In genomic region chr22:33315954-33316353, GRCh38 we compare ENCODE assay signal across 17 cellular contexts.
DNase-seq lines count a peak whose midpoint lies in the region; ATAC-seq and TF ChIP-seq lines count a peak whose summit lies in the region.
"Had no signal": no experiment of that assay in that cellular context is flagged by ENCODE, and none has a peak within 500 bp of the region (broad histone marks: within the 10 kb centered on the region; RNA-seq: fewer than 3 reads in every experiment).

No MANE protein-coding gene starts in this region.

- H3K27ac ChIP-seq in SU-DHL-6 (ENCODE audit: low read depth, low read length) (no peak overlapping the region), trophoblast cell (ENCODE audit: low read depth, low read length) (no peak overlapping the region)
- H3K27ac ChIP-seq: BLaER1 had no signal

- H2AK5ac ChIP-seq in trophoblast cell (ENCODE audit: low read length) = no peak overlapping the region

- no peaks in the 10 kb centered on the region for H3F3A ChIP-seq in SU-DHL-6 (ENCODE audit: insufficient read depth)

- H2AFZ ChIP-seq in SU-DHL-6 (ENCODE audit: low read depth, low read length, severe bottlenecking) = peak overlapping the region; percentile 6
- H2AFZ ChIP-seq in trophoblast cell (ENCODE audit: insufficient read depth, low read length, poor library complexity) = no peak overlapping the region

- H3K9me2 ChIP-seq in SU-DHL-6 (replicated peaks; ENCODE audit: insufficient read depth, low read length) = no peaks in the 10 kb centered on the region

- H3K4me3 ChIP-seq in GM06990 (replicated peaks; ENCODE audit: low read depth, low read length) = no peak overlapping the region
- H3K4me3 ChIP-seq in SU-DHL-6 (ENCODE audit: insufficient read depth, low read length, poor library complexity, severe bottlenecking) = no peak overlapping the region
- H3K4me3 ChIP-seq in trophoblast cell (ENCODE audit: low read depth, low read length) = peak overlapping the region; percentile 20
- H3K4me3 ChIP-seq: BLaER1 had no signal

- H4K20me1 ChIP-seq in SU-DHL-6 (ENCODE audit: low read depth, low read length) = no peaks in the 10 kb centered on the region
- H4K20me1 ChIP-seq: BLaER1 had no signal

- no peak overlapping the region for H3K9ac ChIP-seq in SU-DHL-6 (ENCODE audit: low read length)
- no peak overlapping the region for H3K9ac ChIP-seq in trophoblast cell (ENCODE audit: low read length)
- H3K9ac ChIP-seq: BLaER1 had no signal

- no peaks in the 10 kb centered on the region for H3K9me3 ChIP-seq in SU-DHL-6 (ENCODE audit: insufficient read depth, low read length)
- H3K9me3 ChIP-seq in trophoblast cell (ENCODE audit: insufficient read depth, low read depth, low read length) = no peaks in the 10 kb centered on the region
- H3K9me3 ChIP-seq: BLaER1 had no signal

- H3K23ac ChIP-seq in trophoblast cell (ENCODE audit: low read length) = no peak overlapping the region

- peak; percentile 44 for DNase-seq in GM06990 (ENCODE audit: extremely low read depth, insufficient read length)
- no peak for DNase-seq in trophoblast cell
- DNase-seq in Kasumi-1 (lab: John Stamatoyannopoulos, UW) = no peak
- DNase-seq in activated naive CD4-positive, alpha-beta T cell treated with Interleukin-2 at 50 U/mL for 16 hours = no peak
- DNase-seq in activated CD4-positive, alpha-beta T cell treated with anti-CD3 and anti-CD28 coated beads, Interleukin-2, amount 50 U/mL, for 1 hour = no peak
- DNase-seq: 8988T; CD4-positive, alpha-beta memory T cell; DMS153; DMS79; GOT3; H7; HFFc6; IMR-90 had no signal

- no peaks in the 10 kb centered on the region for H3K4me1 ChIP-seq in trophoblast cell (ENCODE audit: control insufficient read depth in 1 of 2, insufficient read depth in 2 of 2, low read length in 2 of 2)

- H3K4ac ChIP-seq in trophoblast cell (ENCODE audit: low read depth, low read length) = no peak overlapping the region

- peak overlapping the region; percentile 2 for H3K4me2 ChIP-seq in SU-DHL-6 (ENCODE audit: low read depth, low read length, poor library complexity, severe bottlenecking)
- no peak overlapping the region for H3K4me2 ChIP-seq in trophoblast cell (ENCODE audit: low read length)
- H3K4me2 ChIP-seq: BLaER1 had no signal

- H3K18ac ChIP-seq in trophoblast cell (ENCODE audit: low read length) = no peak overlapping the region

- TF ChIP-seq CTCF in GM06990 (IDR thresholded peaks at IDR 0.05; ENCODE audit: insufficient read depth, low read length, poor library complexity, severe bottlenecking) (no peak), SU-DHL-6 (IDR thresholded peaks at IDR 0.05; ENCODE audit: insufficient read depth, low read length, poor library complexity, severe bottlenecking) (no peak)

- H3K36me3 ChIP-seq in GM06990 (ENCODE audit: control insufficient read depth, insufficient read depth, low read length) = no peaks in the 10 kb centered on the region
- no peaks in the 10 kb centered on the region for H3K36me3 ChIP-seq in SU-DHL-6 (ENCODE audit: low read length)
- peaks cover 8% of the 10 kb centered on the region in 2 experiments for H3K36me3 ChIP-seq in trophoblast cell (ENCODE audit: control insufficient read depth in 1 of 2, insufficient read depth in 2 of 2, low read length in 2 of 2)

- no peaks in the 10 kb centered on the region for H3K79me1 ChIP-seq in trophoblast cell (ENCODE audit: low read length)

- no peak overlapping the region for H2BK120ac ChIP-seq in trophoblast cell (ENCODE audit: insufficient read depth, low read length, poor library complexity)

- no peak overlapping the region for H4K91ac ChIP-seq in trophoblast cell (ENCODE audit: low read depth, low read length)

- WGBS in trophoblast cell (ENCODE audit: extremely low coverage, insufficient coverage, insufficient read length) = no CpG with 5 or more reads among the region's 15 CpGs

- H3K79me2 ChIP-seq in SU-DHL-6 (ENCODE audit: insufficient read depth, low read length) (no peaks in the 10 kb centered on the region), trophoblast cell (ENCODE audit: control insufficient read depth, insufficient read depth, low read length, poor library complexity) (no peaks in the 10 kb centered on the region)

- no peaks in the 10 kb centered on the region for H3K27me3 ChIP-seq in GM06990 (replicated peaks; ENCODE audit: control insufficient read depth, insufficient read depth, low read length)
- H3K27me3 ChIP-seq in SU-DHL-6 (ENCODE audit: low read length) = no peaks in the 10 kb centered on the region
- no peaks in the 10 kb centered on the region for H3K27me3 ChIP-seq in trophoblast cell (ENCODE audit: insufficient read depth, low read length)
- H3K27me3 ChIP-seq: BLaER1 had no signal

- no peak overlapping the region for H2BK5ac ChIP-seq in trophoblast cell (ENCODE audit: low read depth, low read length, poor library complexity)

- no peak for ATAC-seq in HG02763 (IDR thresholded peaks at IDR 0.05; ENCODE audit: unreplicated experiment)
- ATAC-seq: HCT116 had no signal

- H4K12ac ChIP-seq in trophoblast cell (ENCODE audit: low read depth, low read length) = no peak overlapping the region

- no peak overlapping the region for H2BK12ac ChIP-seq in trophoblast cell (ENCODE audit: low read length)

- H3K14ac ChIP-seq in trophoblast cell (ENCODE audit: low read length) = no peak overlapping the region

- no peak overlapping the region for H4K8ac ChIP-seq in trophoblast cell (ENCODE audit: low read depth, low read length)
